8 cellular contexts compared by ENCODE assay signal in genomic region chr2:102473020-102473419, GRCh38. TPM values are rescaled to one million over a fixed set of nuclear protein-coding genes. Genes with fewer than 3 reads are reported as not detected.
DNase-seq lines count a peak whose midpoint lies in the region; ATAC-seq lines count a peak whose summit lies in the region.

TSS of gene SLC9A4 (plus strand) at chr2:102473226. CDS start at chr2:102473760, 534 bp downstream.

- peak; percentile 36 for ATAC-seq in activated CD8-positive, alpha-beta memory T cell treated with anti-CD3 and anti-CD28 coated beads, Interleukin-2, amount 10 ng/mL, durations not matched to agents 7 days and 5 days

- peaks cover 3% of the 10 kb centered on the region for H3K36me3 Mint-ChIP-seq in activated CD8-positive, alpha-beta memory T cell treated with anti-CD3 and anti-CD28 coated beads, Interleukin-2, amount 10 ng/mL, durations not matched to agents 7 days and 5 days

- H3K4me1 Mint-ChIP-seq in activated CD8-positive, alpha-beta memory T cell treated with anti-CD3 and anti-CD28 coated beads, Interleukin-2, amount 10 ng/mL, durations not matched to agents 7 days and 5 days, result no peaks in the 10 kb centered on the region

- no peak within 1 kb of the TSS for H3K4me3 Mint-ChIP-seq in activated CD8-positive, alpha-beta memory T cell treated with anti-CD3 and anti-CD28 coated beads, Interleukin-2, amount 10 ng/mL, durations not matched to agents 7 days and 5 days

- no peak within 1 kb of the TSS for H3K27ac Mint-ChIP-seq in activated CD8-positive, alpha-beta memory T cell treated with anti-CD3 and anti-CD28 coated beads, Interleukin-2, amount 10 ng/mL, durations not matched to agents 7 days and 5 days

- CTCF ChIA-PET in activated CD8-positive, alpha-beta memory T cell treated with anti-CD3 and anti-CD28 coated beads, Interleukin-2, amount 10 ng/mL, durations not matched to agents 7 days and 5 days (lab: Charles Lee), result interaction anchor here (0.6 to 3.4 kb wide), 18 partner anchors 10 to 391 kb away, joined by 3 to 20 read pairs (median 4); no protein-coding TSS in a partner anchor

- DNase-seq in NCI-H1105 treated with DMSO at 0.1 percent for 48 hours (lab: John Stamatoyannopoulos, UW) (peak; percentile 48), NCI-H1105 (lab: John Stamatoyannopoulos, UW) (no peak), HCEC 1CT (peak; percentile 23), NCI-H345 (lab: John Stamatoyannopoulos, UW) (peak; percentile 44), fibroblast of peridontal ligament (ENCODE audit: extremely low read depth) (peak; percentile 50), pons (ENCODE audit: low spot score) (peak; percentile 38), NCI-H128 (lab: John Stamatoyannopoulos, UW; ENCODE audit: unreplicated experiment) (no peak)
- peak; percentile 68 for DNase-seq in activated CD8-positive, alpha-beta memory T cell treated with anti-CD3 and anti-CD28 coated beads, Interleukin-2, amount 10 ng/mL, durations not matched to agents 7 days and 5 days

- peaks cover 55% of the 10 kb centered on the region for H3K27me3 Mint-ChIP-seq in activated CD8-positive, alpha-beta memory T cell treated with anti-CD3 and anti-CD28 coated beads, Interleukin-2, amount 10 ng/mL, durations not matched to agents 7 days and 5 days

- peaks cover 3% of the 10 kb centered on the region for H3K9me3 Mint-ChIP-seq in activated CD8-positive, alpha-beta memory T cell treated with anti-CD3 and anti-CD28 coated beads, Interleukin-2, amount 10 ng/mL, durations not matched to agents 7 days and 5 days (ENCODE audit: low read depth)

RNA-seq across cellular contexts. Expression of gene SLC9A4, which starts in this region (rescaled TPM):
- under 1 TPM; 0.05 to 0.18 TPM for total RNA-seq in activated CD8-positive, alpha-beta memory T cell treated with anti-CD3 and anti-CD28 coated beads, Interleukin-2, amount 10 ng/mL, durations not matched to agents 7 days and 5 days

Comparison
In these comparisons a context has a peak if more than half of its experiments do, and no peak if none do; other contexts are left out.
1. DNase-seq: peak in NCI-H1105 treated with DMSO at 0.1 percent for 48 hours (single experiment), HCEC 1CT (single experiment), NCI-H345 (single experiment), fibroblast of peridontal ligament (single experiment) and pons (single experiment); none in NCI-H1105 (single experiment) and NCI-H128 (single experiment).
2. Peak in DNase-seq and ATAC-seq in activated CD8-positive, alpha-beta memory T cell treated with anti-CD3 and anti-CD28 coated beads, Interleukin-2, amount 10 ng/mL, durations not matched to agents 7 days and 5 days; RNA of the gene not detected or under 1 TPM.